ENCODE assay signal across 39 cellular contexts in the genomic region with DNA sequence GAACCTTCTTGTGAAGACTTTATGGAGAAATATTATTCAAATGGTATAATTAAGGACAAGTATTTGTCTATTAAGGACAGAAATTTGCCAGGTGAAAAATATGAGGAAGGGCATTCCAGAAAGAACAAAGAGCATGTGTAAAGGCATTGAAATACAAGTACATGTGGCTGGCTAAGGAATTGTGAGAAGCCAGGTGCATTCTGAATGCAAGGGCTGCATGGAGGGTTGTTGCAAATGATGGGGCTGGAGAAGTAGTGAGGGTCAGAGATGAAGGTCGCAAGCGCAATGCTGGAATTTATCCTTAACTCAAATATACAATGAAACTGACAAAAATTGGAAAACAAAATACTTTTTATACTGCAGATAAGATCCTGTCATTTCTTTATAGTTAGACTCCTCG.
"Had no signal": no experiment of that assay in that cellular context is flagged by ENCODE, and none has a peak within 500 bp of the region (broad histone marks: within the 10 kb centered on the region; RNA-seq: fewer than 3 reads in every experiment).

No MANE protein-coding gene starts in this region.

- FAIRE-seq: astrocyte, bronchial epithelial cell had no signal

- DNase-seq: activated effector memory CD4-positive, alpha-beta T cell treated with anti-CD3 and anti-CD28 coated beads, Interleukin-2, amount 50 U/mL, for 16 hours; activated effector memory CD4-positive, alpha-beta T cell treated with Interleukin-2 at 50 U/mL for 16 hours; activated gamma-delta T cell; activated gamma-delta T cell treated with Interleukin-2 at 50 U/mL for 16 hours; activated naive CD4-positive, alpha-beta T cell; activated naive CD4-positive, alpha-beta T cell treated with anti-CD3 and anti-CD28 coated beads for 36 hours; activated naive CD4-positive, alpha-beta T cell treated with anti-CD3 and anti-CD28 coated beads, Interleukin-2, amount 10 ng/mL, durations not matched to agents 7 days and 5 days; activated naive CD4-positive, alpha-beta T cell treated with anti-CD3 and anti-CD28 coated beads, Interleukin-2, amount 50 U/mL, for 16 hours; activated naive CD4-positive, alpha-beta T cell treated with Interleukin-2 at 50 U/mL for 16 hours; activated naive CD8-positive, alpha-beta T cell treated with anti-CD3 and anti-CD28 coated beads for 36 hours; activated naive CD8-positive, alpha-beta T cell treated with anti-CD3 and anti-CD28 coated beads, Interleukin-2, amount 10 ng/mL, durations not matched to agents 7 days and 5 days; activated naive CD8-positive, alpha-beta T cell treated with anti-CD3 and anti-CD28 coated beads, Interleukin-2, amount 50 U/mL, for 24 hours; activated T-cell treated with anti-CD3 and anti-CD28 coated beads, Interleukin-2, amount 50 U/mL, for 1 hour; activated T-cell treated with anti-CD3 and anti-CD28 coated beads, Interleukin-2, amount 50 U/mL, for 24 hours; activated T-cell treated with anti-CD3 and anti-CD28 coated beads, Interleukin-2, amount 50 U/mL, for 4 hours; activated T-cell treated with anti-CD3 and anti-CD28 coated beads, Interleukin-2, amount 50 U/mL, for 48 hours; activated T-cell treated with anti-CD3 and anti-CD28 coated beads, Interleukin-2, amount 50 U/mL, for 72 hours; amniotic stem cell; amygdala; anterior cingulate cortex; aorta; body of pancreas; brain microvascular endothelial cell; caudate nucleus; central memory CD4-positive, alpha-beta T cell; cerebellar nuclear complex had no signal

- H3K36me3 Mint-ChIP-seq: activated naive CD4-positive, alpha-beta T cell treated with anti-CD3 and anti-CD28 coated beads, Interleukin-2, amount 10 ng/mL, durations not matched to agents 7 days and 5 days; activated naive CD4-positive, alpha-beta T cell treated with anti-CD3 and anti-CD28 coated beads, Interleukin-2, amount 50 U/mL, for 24 hours; activated naive CD4-positive, alpha-beta T cell treated with anti-CD3 and anti-CD28 coated beads, Interleukin-2, amount 50 U/mL, for 72 hours; activated naive CD8-positive, alpha-beta T cell; activated naive CD8-positive, alpha-beta T cell treated with anti-CD3 and anti-CD28 coated beads for 36 hours; activated naive CD8-positive, alpha-beta T cell treated with anti-CD3 and anti-CD28 coated beads, Interleukin-2, amount 10 ng/mL, durations not matched to agents 7 days and 5 days; brain had no signal

- H3K27ac ChIP-seq: ascending aorta, body of pancreas, brain microvascular endothelial cell, breast epithelium, cardiac muscle cell had no signal

- H3K4me3 ChIP-seq: ascending aorta, body of pancreas, breast epithelium, cardiac muscle cell had no signal

- H3K36me3 ChIP-seq: ascending aorta, brain microvascular endothelial cell, breast epithelium, cardiac muscle cell had no signal

- H3K27me3 Mint-ChIP-seq: activated naive CD4-positive, alpha-beta T cell treated with anti-CD3 and anti-CD28 coated beads, Interleukin-2, amount 10 ng/mL, durations not matched to agents 7 days and 5 days; activated naive CD4-positive, alpha-beta T cell treated with anti-CD3 and anti-CD28 coated beads, Interleukin-2, amount 50 U/mL, for 24 hours; activated naive CD8-positive, alpha-beta T cell; activated naive CD8-positive, alpha-beta T cell treated with anti-CD3 and anti-CD28 coated beads for 36 hours; activated naive CD8-positive, alpha-beta T cell treated with anti-CD3 and anti-CD28 coated beads, Interleukin-2, amount 10 ng/mL, durations not matched to agents 7 days and 5 days; activated naive CD8-positive, alpha-beta T cell treated with anti-CD3 and anti-CD28 coated beads, Interleukin-2, amount 50 U/mL, for 24 hours; activated T-cell treated with anti-CD3 and anti-CD28 coated beads, Interleukin-2, amount 50 U/mL, for 24 hours; activated T-helper 17 cell treated with anti-CD3 and anti-CD28 coated beads, Interleukin-2, amount 50 U/mL, for 72 hours; brain; central memory CD8-positive, alpha-beta T cell had no signal

- H3K4me1 Mint-ChIP-seq: activated naive CD4-positive, alpha-beta T cell treated with anti-CD3 and anti-CD28 coated beads, Interleukin-2, amount 10 ng/mL, durations not matched to agents 7 days and 5 days; activated naive CD4-positive, alpha-beta T cell treated with anti-CD3 and anti-CD28 coated beads, Interleukin-2, amount 50 U/mL, for 24 hours; activated naive CD8-positive, alpha-beta T cell treated with anti-CD3 and anti-CD28 coated beads for 36 hours; activated naive CD8-positive, alpha-beta T cell treated with anti-CD3 and anti-CD28 coated beads, Interleukin-2, amount 10 ng/mL, durations not matched to agents 7 days and 5 days; activated naive CD8-positive, alpha-beta T cell treated with anti-CD3 and anti-CD28 coated beads, Interleukin-2, amount 50 U/mL, for 24 hours; activated T-helper 17 cell treated with anti-CD3 and anti-CD28 coated beads, Interleukin-2, amount 50 U/mL, for 72 hours; central memory CD8-positive, alpha-beta T cell had no signal

- H3K4me1 ChIP-seq: ascending aorta, body of pancreas, breast epithelium had no signal

- H3K9me3 ChIP-seq: ascending aorta, body of pancreas, breast epithelium had no signal

- H3K27ac Mint-ChIP-seq: activated naive CD4-positive, alpha-beta T cell treated with anti-CD3 and anti-CD28 coated beads for 36 hours; activated naive CD4-positive, alpha-beta T cell treated with anti-CD3 and anti-CD28 coated beads, Interleukin-2, amount 10 ng/mL, durations not matched to agents 7 days and 5 days; activated naive CD4-positive, alpha-beta T cell treated with anti-CD3 and anti-CD28 coated beads, Interleukin-2, amount 50 U/mL, for 24 hours; activated naive CD4-positive, alpha-beta T cell treated with anti-CD3 and anti-CD28 coated beads, Interleukin-2, amount 50 U/mL, for 72 hours; activated naive CD8-positive, alpha-beta T cell; activated naive CD8-positive, alpha-beta T cell treated with anti-CD3 and anti-CD28 coated beads for 36 hours; activated naive CD8-positive, alpha-beta T cell treated with anti-CD3 and anti-CD28 coated beads, Interleukin-2, amount 10 ng/mL, durations not matched to agents 7 days and 5 days; activated naive CD8-positive, alpha-beta T cell treated with anti-CD3 and anti-CD28 coated beads, Interleukin-2, amount 50 U/mL, for 24 hours; activated T-cell treated with anti-CD3 and anti-CD28 coated beads, Interleukin-2, amount 50 U/mL, for 24 hours; activated T-cell treated with anti-CD3 and anti-CD28 coated beads, Interleukin-2, amount 50 U/mL, for 72 hours; activated T-helper 1 cell treated with anti-CD3 and anti-CD28 coated beads, Interleukin-12 subunit alpha, Interleukin-12 subunit beta, Interleukin-2, Interleukin-4 antibody, amounts not matched to agents 30 ng/mL and 10 ng/mL and 1 ng/mL, durations not matched to agents 14 hours and 24 hours and 36 hours; activated T-helper 17 cell treated with anti-CD3 and anti-CD28 coated beads, Interleukin-2, amount 50 U/mL, for 72 hours; activated T-helper 2 cell treated with anti-CD3 and anti-CD28 coated beads, Interferon-gamma antibody, Interleukin-2, Interleukin-4, amounts not matched to agents 10 μg/mL and 5 μg/mL and 100 μg/mL, durations not matched to agents 14 hours and 24 hours and 36 hours; brain had no signal

- H3K27me3 ChIP-seq: ascending aorta, body of pancreas, brain microvascular endothelial cell, breast epithelium, cardiac muscle cell had no signal

- H3K9me3 Mint-ChIP-seq: activated naive CD8-positive, alpha-beta T cell treated with anti-CD3 and anti-CD28 coated beads, Interleukin-2, amount 10 ng/mL, durations not matched to agents 7 days and 5 days; activated T-helper 1 cell treated with anti-CD3 and anti-CD28 coated beads, Interleukin-12 subunit alpha, Interleukin-12 subunit beta, Interleukin-2, Interleukin-4 antibody, amounts not matched to agents 30 ng/mL and 10 ng/mL and 1 ng/mL, durations not matched to agents 14 hours and 24 hours and 36 hours had no signal

- H3K4me3 Mint-ChIP-seq: activated naive CD4-positive, alpha-beta T cell treated with anti-CD3 and anti-CD28 coated beads for 36 hours; activated naive CD4-positive, alpha-beta T cell treated with anti-CD3 and anti-CD28 coated beads, Interleukin-2, amount 10 ng/mL, durations not matched to agents 7 days and 5 days; activated naive CD4-positive, alpha-beta T cell treated with anti-CD3 and anti-CD28 coated beads, Interleukin-2, amount 50 U/mL, for 24 hours; activated naive CD8-positive, alpha-beta T cell; activated naive CD8-positive, alpha-beta T cell treated with anti-CD3 and anti-CD28 coated beads for 36 hours; activated naive CD8-positive, alpha-beta T cell treated with anti-CD3 and anti-CD28 coated beads, Interleukin-2, amount 10 ng/mL, durations not matched to agents 7 days and 5 days; activated naive CD8-positive, alpha-beta T cell treated with anti-CD3 and anti-CD28 coated beads, Interleukin-2, amount 50 U/mL, for 24 hours; activated T-cell treated with anti-CD3 and anti-CD28 coated beads, Interleukin-2, amount 50 U/mL, for 24 hours; activated T-cell treated with anti-CD3 and anti-CD28 coated beads, Interleukin-2, amount 50 U/mL, for 4 hours; activated T-cell treated with anti-CD3 and anti-CD28 coated beads, Interleukin-2, amount 50 U/mL, for 72 hours; activated T-helper 1 cell treated with anti-CD3 and anti-CD28 coated beads, Interleukin-12 subunit alpha, Interleukin-12 subunit beta, Interleukin-2, Interleukin-4 antibody, amounts not matched to agents 30 ng/mL and 10 ng/mL and 1 ng/mL, durations not matched to agents 14 hours and 24 hours and 36 hours; activated T-helper 17 cell treated with anti-CD3 and anti-CD28 coated beads, Interleukin-2, amount 50 U/mL, for 72 hours; brain; central memory CD8-positive, alpha-beta T cell had no signal

- ATAC-seq: activated naive CD4-positive, alpha-beta T cell treated with anti-CD3 and anti-CD28 coated beads, Interleukin-2, amount 50 U/mL, for 72 hours; activated naive CD8-positive, alpha-beta T cell treated with anti-CD3 and anti-CD28 coated beads, Interleukin-2, amount 50 U/mL, for 24 hours; activated T-cell treated with anti-CD3 and anti-CD28 coated beads, Interleukin-2, amount 50 U/mL, for 4 hours; activated T-cell treated with anti-CD3 and anti-CD28 coated beads, Interleukin-2, amount 50 U/mL, for 72 hours; activated T-helper 17 cell treated with anti-CD3 and anti-CD28 coated beads, Interleukin-2, amount 50 U/mL, for 72 hours; body of pancreas had no signal
